Comparison of ENCODE assay signal across 10 cellular contexts in genomic region chr4:41143721-41144379, GRCh38.
DNase-seq lines count a peak whose midpoint lies in the region; ATAC-seq and TF ChIP-seq lines count a peak whose summit lies in the region.
"Had no signal": no experiment of that assay in that cellular context is flagged by ENCODE, and none has a peak within 500 bp of the region (broad histone marks: within the 10 kb centered on the region; RNA-seq: fewer than 3 reads in every experiment).

No MANE protein-coding gene starts in this region.

- peak overlapping the region; percentile 58 for H3K4me3 Mint-ChIP-seq in osteocyte (ENCODE audit: unreplicated experiment)

- no peaks in the 10 kb centered on the region for H3K36me3 ChIP-seq in Peyer's patch
- H3K36me3 ChIP-seq: cardiac muscle cell had no signal

- DNase-seq in AG04449 (ENCODE audit: low read depth, low spot score) (no peak), fibroblast of the aortic adventitia (ENCODE audit: low read depth) (peak; percentile 53), osteocyte (ENCODE audit: extremely low spot score, unreplicated experiment) (no peak), Peyer's patch (no peak), nucleus accumbens (lab: John Stamatoyannopoulos, UW) (no peak), DMS53 (lab: John Stamatoyannopoulos, UW) (no peak)
- DNase-seq: NCI-H1417 treated with DMSO at 0.1 percent for 48 hours had no signal

- ATAC-seq in HG03175 (IDR thresholded peaks at IDR 0.05; ENCODE audit: unreplicated experiment): no peak

- POLR2A ChIA-PET in AG04449 (lab: Yijun Ruan, JAX): interaction anchor here (0.9 to 2.7 kb wide), 4 partner anchors 17 to 113 kb away, joined by 3 to 10 read pairs (median 6); partner anchors contain the start of gene UCHL1

- CTCF ChIA-PET in AG04449 (lab: Yijun Ruan, JAX): interaction anchor here (0.9 to 2.5 kb wide), 7 partner anchors 11 to 219 kb away, joined by 3 to 13 read pairs (median 3); partner anchors contain the start of gene APBB2

- no peaks in the 10 kb centered on the region for H3K9me3 Mint-ChIP-seq in osteocyte (ENCODE audit: unreplicated experiment)

- no peaks in the 10 kb centered on the region for H3K27me3 ChIP-seq in Peyer's patch
- H3K27me3 ChIP-seq: cardiac muscle cell had no signal

- H3K4me1 Mint-ChIP-seq in osteocyte (ENCODE audit: unreplicated experiment): peaks cover 68% of the 10 kb centered on the region

- H3K27ac Mint-ChIP-seq in osteocyte (ENCODE audit: unreplicated experiment): peak overlapping the region; percentile 98

- peaks cover 0 to 34% (median 7%) of the 10 kb centered on the region in 4 donors for H3K4me1 ChIP-seq in Peyer's patch

- H3K9me3 ChIP-seq in Peyer's patch: no peaks in the 10 kb centered on the region

- H3K27me3 Mint-ChIP-seq in osteocyte (ENCODE audit: unreplicated experiment): no peaks in the 10 kb centered on the region

- peaks cover 7% of the 10 kb centered on the region for H3K36me3 Mint-ChIP-seq in osteocyte (ENCODE audit: unreplicated experiment)

- no peak for TF ChIP-seq CTCF in AG04449 (IDR thresholded peaks at IDR 0.05; ENCODE audit: insufficient read depth, low read length, missing control alignments)
- TF ChIP-seq CTCF in VCaP (conservative IDR thresholded peaks at IDR 0.05): no peak
- no peak for TF ChIP-seq CTCF in fibroblast of the aortic adventitia (IDR thresholded peaks at IDR 0.05; ENCODE audit: insufficient read depth, low read length)
- TF ChIP-seq CTCF in osteocyte (IDR thresholded peaks at IDR 0.05): no peak
- no peak for TF ChIP-seq CTCF in Peyer's patch (IDR thresholded peaks at IDR 0.05)

- H3K4me3 ChIP-seq in AG04449 (ENCODE audit: low read depth, low read length) (peak overlapping the region; percentile 9), fibroblast of the aortic adventitia (ENCODE audit: low read depth, low read length) (peak overlapping the region; percentile 8), Peyer's patch (no peak overlapping the region)
- H3K4me3 ChIP-seq: cardiac muscle cell had no signal

- no peak for TF ChIP-seq POLR2A in Peyer's patch (IDR thresholded peaks at IDR 0.05)

- peak overlapping the region; percentile 9; the same call in 1 of the 2 replicates for H3K27ac ChIP-seq in VCaP
- H3K27ac ChIP-seq in Peyer's patch: peak overlapping the region in 2 of 4 donors; percentile 19 to 81
- H3K27ac ChIP-seq: cardiac muscle cell had no signal

Comparison
In these comparisons a context has a peak if more than half of its experiments do, and no peak if none do; other contexts are left out.
1. H3K4me3 ChIP-seq: peak in AG04449 (single experiment) and fibroblast of the aortic adventitia (single experiment); none in Peyer's patch (0 of 4).